9 cellular contexts compared by ENCODE assay signal in the genomic region with DNA sequence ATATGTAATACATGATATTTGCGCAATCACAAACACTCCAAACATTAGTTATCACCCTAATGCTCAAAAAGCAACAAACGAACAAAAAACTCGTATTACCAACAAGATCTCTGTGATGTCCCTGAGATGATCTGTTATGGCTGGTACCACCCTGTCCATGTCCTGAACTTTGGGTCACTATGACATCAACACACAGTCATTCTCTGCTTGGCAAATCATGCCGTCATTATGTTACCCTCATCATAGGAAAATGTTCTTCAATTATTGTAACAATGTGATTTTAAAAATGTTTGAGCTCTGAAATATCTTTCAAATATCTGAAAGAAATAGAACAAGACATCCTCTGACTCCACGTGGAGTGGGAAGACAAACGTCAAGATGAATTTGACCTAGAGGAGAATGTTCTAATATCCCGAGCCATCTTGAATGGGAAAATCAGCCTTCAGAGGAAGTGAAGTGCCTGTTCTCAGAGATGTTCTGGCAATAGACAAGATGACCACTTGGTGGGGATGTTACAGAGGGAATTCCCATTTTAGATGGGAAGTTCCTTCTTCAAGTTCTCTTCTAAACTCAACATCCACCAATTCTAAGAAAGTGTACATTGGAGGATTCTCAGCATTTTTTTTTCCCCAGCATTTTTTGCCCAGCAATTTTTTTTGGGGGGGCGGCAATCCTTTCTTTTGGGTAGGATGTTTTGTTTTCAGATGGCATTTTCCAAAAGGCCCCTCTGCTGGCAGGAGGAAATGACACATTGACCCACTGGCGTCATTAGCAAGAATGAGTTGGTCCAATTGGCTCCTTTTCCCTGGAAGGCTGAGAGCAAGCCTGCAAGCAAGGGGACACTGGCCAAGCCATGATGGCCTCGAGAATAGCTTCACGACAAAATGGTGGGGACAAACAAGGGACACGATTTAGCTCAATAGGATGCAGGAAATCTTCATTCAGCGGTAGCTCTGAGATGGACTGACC. TPM values are rescaled to one million over a fixed set of nuclear protein-coding genes. Genes with fewer than 3 reads are reported as not detected.
DNase-seq lines count a peak whose midpoint lies in the region; ATAC-seq and TF ChIP-seq lines count a peak whose summit lies in the region.
"Had no signal": no experiment of that assay in that cellular context is flagged by ENCODE, and none has a peak within 500 bp of the region (broad histone marks: within the 10 kb centered on the region; RNA-seq: fewer than 3 reads in every experiment).

No MANE protein-coding gene starts in this region.

- no peak overlapping the region for H3K27ac ChIP-seq in DOHH2 (ENCODE audit: low read depth, low read length)
- no peak overlapping the region for H3K27ac ChIP-seq in VCaP

- H3K27me3 ChIP-seq in DOHH2 (ENCODE audit: control insufficient read depth, low read length), result peaks cover 6% of the 10 kb centered on the region

- no peaks in the 10 kb centered on the region for H3K36me3 ChIP-seq in DOHH2 (ENCODE audit: control insufficient read depth, low read length)

- H3K4me1 ChIP-seq in DOHH2 (ENCODE audit: control insufficient read depth, low read length), result no peaks in the 10 kb centered on the region

- H4K20me1 ChIP-seq in DOHH2 (ENCODE audit: control insufficient read depth, insufficient read depth, low read depth, low read length), result no peaks in the 10 kb centered on the region

- no peaks in the 10 kb centered on the region for H3F3A ChIP-seq in DOHH2 (ENCODE audit: control insufficient read depth, insufficient read depth)

- H3K9me3 ChIP-seq in DOHH2 (ENCODE audit: control insufficient read depth, insufficient read depth, low read length), result no peaks in the 10 kb centered on the region

- ATAC-seq in left lobe of liver (peak; percentile 48), GM19324 (IDR thresholded peaks at IDR 0.05; ENCODE audit: low FRiP score, unreplicated experiment) (no peak), HG02981 (IDR thresholded peaks at IDR 0.05; ENCODE audit: unreplicated experiment) (no peak)

- TF ChIP-seq CTCF in DOHH2 (IDR thresholded peaks at IDR 0.05; ENCODE audit: low read depth, low read length, poor library complexity, severe bottlenecking), result peak; percentile 13
- peak; percentile 70 for TF ChIP-seq CTCF in VCaP (conservative IDR thresholded peaks at IDR 0.05)

- no peaks in the 10 kb centered on the region for H3K9me2 ChIP-seq in DOHH2 (replicated peaks; ENCODE audit: control insufficient read depth, low read length)

- H3K4me2 ChIP-seq in DOHH2 (ENCODE audit: low read length), result no peak overlapping the region

- H3K79me2 ChIP-seq in DOHH2 (ENCODE audit: control insufficient read depth, low read length), result no peaks in the 10 kb centered on the region

- no peak overlapping the region for H3K4me3 ChIP-seq in DOHH2 (ENCODE audit: low read length)

- peak; percentile 14 to 53 for DNase-seq in Kasumi-1 (lab: John Stamatoyannopoulos, UW)
- peak; percentile 62 for DNase-seq in left lobe of liver (ENCODE audit: low spot score)
- DNase-seq in activated naive CD4-positive, alpha-beta T cell (lab: John Stamatoyannopoulos, UW), result no peak
- no peak for DNase-seq in stimulated activated CD4-positive, alpha-beta T cell treated with anti-CD3 and anti-CD28 coated beads, Interleukin-1b, Interleukin-23, amount 100 ng/mL, for 48 hours
- DNase-seq: naive B cell had no signal

RNA-seq across cellular contexts. Expression of a gene that starts 3.7 kb away (rescaled TPM):
- 82.7 TPM for total RNA-seq in left lobe of liver

RNA-seq across cellular contexts. Expression of a gene that starts 20.1 kb away (rescaled TPM):
- total RNA-seq in left lobe of liver, result 4.1 TPM

Comparison
In these comparisons a context has a peak if more than half of its experiments do, and no peak if none do; other contexts are left out.
1. DNase-seq: peak in Kasumi-1 (2 of 2) and left lobe of liver (single experiment); none in activated naive CD4-positive, alpha-beta T cell (0 of 4) and stimulated activated CD4-positive, alpha-beta T cell treated with anti-CD3 and anti-CD28 coated beads, Interleukin-1b, Interleukin-23, amount 100 ng/mL, for 48 hours (single experiment).